1 cellular context compared by ENCODE assay signal in genomic region chr1:1521331-1521730, GRCh38.
A peak's percentile ranks its signal among the peaks of the same experiment; 100 is the strongest.
TF ChIP-seq lines count a peak whose summit lies in the region.

No MANE protein-coding gene starts in this region.

TF ChIP-seq in K562, 482 proteins besides CTCF, POLR2A, EP300 and RAD21:
- 0 out of 2 replicates have a peak, but pooled peaks have one; percentile 30 for TF ChIP-seq ZBTB33 (CRISPR knock-in tag; IDR thresholded peaks at IDR 0.05)
- no peak for TF ChIP-seq ZNF655 (CRISPR knock-in tag; IDR thresholded peaks at IDR 0.05)
- 0 out of 2 replicates have a peak, but pooled peaks have one; percentile 25 for TF ChIP-seq POLR2G (IDR thresholded peaks at IDR 0.05; ENCODE audit: low read depth, low read length)
- TF ChIP-seq RBFOX2 (IDR thresholded peaks at IDR 0.05; ENCODE audit: low read depth, low read length) = peak; percentile 47
